22 cellular contexts compared by ENCODE assay signal in genomic region chr7:157991761-157992160, GRCh38.
"Had no signal": no experiment of that assay in that cellular context is flagged by ENCODE, and none has a peak within 500 bp of the region (broad histone marks: within the 10 kb centered on the region; RNA-seq: fewer than 3 reads in every experiment).

No MANE protein-coding gene starts in this region.

- H3K36me3 ChIP-seq: breast epithelium, MG63, Peyer's patch, SJSA1 had no signal

- DNase-seq: activated CD4-positive, alpha-beta T cell treated with anti-CD3 and anti-CD28 coated beads, Interleukin-2, amount 10 ng/mL, durations not matched to agents 24 days and 14 days; activated CD4-positive, alpha-beta T cell treated with anti-CD3 and anti-CD28 coated beads, Interleukin-2, amount 50 U/mL, for 48 hours; activated CD4-positive, CD25-positive, alpha-beta regulatory T cell treated with anti-CD3 and anti-CD28 coated beads, Interleukin-2, amount 50 U/mL, for 72 hours; activated CD8-positive, alpha-beta memory T cell treated with anti-CD3 and anti-CD28 coated beads, Interleukin-2, amount 10 ng/mL, durations not matched to agents 7 days and 5 days; activated effector memory CD4-positive, alpha-beta T cell treated with Interleukin-2 at 50 U/mL for 16 hours; activated naive CD4-positive, alpha-beta T cell; activated T-cell treated with anti-CD3 and anti-CD28 coated beads, Interleukin-2, amount 50 U/mL, for 24 hours; caudate nucleus; MG63; NCI-H1105; NCI-H1436; NCI-H187 treated with DMSO at 0.1 percent for 48 hours; NCI-H2171; NCI-H2227 treated with DMSO at 0.1 percent for 48 hours; NCI-H526; NCI-H82; OCI-M1; Peyer's patch; SHP77 had no signal

- H3K4me3 ChIP-seq: breast epithelium, MG63, Peyer's patch, SJSA1 had no signal

- H3K9me3 ChIP-seq: breast epithelium, MG63 had no signal

- H3K4me1 ChIP-seq: breast epithelium, Peyer's patch, SJSA1 had no signal

- ATAC-seq: activated CD8-positive, alpha-beta memory T cell treated with anti-CD3 and anti-CD28 coated beads, Interleukin-2, amount 10 ng/mL, durations not matched to agents 7 days and 5 days; SK-N-SH treated with all-trans-retinoic acid at 6 μM for 48 hours had no signal

- H3K27ac ChIP-seq: breast epithelium, Peyer's patch, SJSA1 had no signal

- H3K27me3 ChIP-seq: MG63, Peyer's patch, SJSA1 had no signal
